In genomic region chr6:109690373-109690739, GRCh38 we compare ENCODE assay signal across 8 cellular contexts.
A peak's percentile ranks its signal among the peaks of the same experiment; 100 is the strongest.
DNase-seq lines count a peak whose midpoint lies in the region; ATAC-seq and TF ChIP-seq lines count a peak whose summit lies in the region.

No MANE protein-coding gene starts in this region.

- H3K4me1 Mint-ChIP-seq in dendritic cell treated with granulocyte-macrophage colony-stimulating factor and Interleukin-4, amounts not matched to agents 40 ng/mL and 50 ng/mL, for 4 days (ENCODE audit: low read depth), result peaks cover 42% of the 10 kb centered on the region

- no peaks in the 10 kb centered on the region for H3K27me3 Mint-ChIP-seq in dendritic cell treated with granulocyte-macrophage colony-stimulating factor and Interleukin-4, amounts not matched to agents 40 ng/mL and 50 ng/mL, for 4 days

- H3K4me3 Mint-ChIP-seq in dendritic cell treated with granulocyte-macrophage colony-stimulating factor and Interleukin-4, amounts not matched to agents 40 ng/mL and 50 ng/mL, for 4 days, result peak overlapping the region; percentile 85

- peaks cover 15% of the 10 kb centered on the region for H3K36me3 Mint-ChIP-seq in dendritic cell treated with granulocyte-macrophage colony-stimulating factor and Interleukin-4, amounts not matched to agents 40 ng/mL and 50 ng/mL, for 4 days (ENCODE audit: low read depth)

- no peak for TF ChIP-seq CTCF in GM13977 (IDR thresholded peaks at IDR 0.05; ENCODE audit: extremely low read depth, insufficient read depth, missing control alignments)

- peak overlapping the region; percentile 96 for H3K27ac Mint-ChIP-seq in dendritic cell treated with granulocyte-macrophage colony-stimulating factor and Interleukin-4, amounts not matched to agents 40 ng/mL and 50 ng/mL, for 4 days

- ATAC-seq in HG02763 (IDR thresholded peaks at IDR 0.05; ENCODE audit: unreplicated experiment), result peak; percentile 50

- in situ Hi-C loops in GM13977 (cut with MboI; ENCODE audit: low pct_unique_long_range_greater_than_20kb, low sequenced_read_pairs, unreplicated experiment), result loop anchor here (25.0 kb wide), 1 partner anchor 178 kb away; no protein-coding TSS in a partner anchor

- intact Hi-C loops in dendritic cell treated with granulocyte-macrophage colony-stimulating factor and Interleukin-4, amounts not matched to agents 40 ng/mL and 50 ng/mL, for 4 days (cut with micrococcal nuclease), result loop anchor here (5.0 kb wide), 1 partner anchor 248 kb away; the partner anchor contains the start of genes PPIL6 and SMPD2

- peak; percentile 55 for DNase-seq in GM13977 (ENCODE audit: low spot score)
- peak; percentile 66 to 71 for DNase-seq in NCI-H1930 (lab: John Stamatoyannopoulos, UW)
- peak; percentile 59 for DNase-seq in activated CD4-positive, alpha-beta T cell treated with anti-CD3 and anti-CD28 coated beads, Interleukin-2, amount 50 U/mL, for 1 hour
- peak; percentile 53 for DNase-seq in medulla oblongata (ENCODE audit: extremely low spot score)
- DNase-seq in stimulated activated CD8-positive, alpha-beta memory T cell treated with anti-CD3 and anti-CD28 coated beads, Interleukin-15, amount 100 ng/mL, for 1 hour (ENCODE audit: low read depth), result peak; percentile 23
- DNase-seq in superior temporal gyrus (ENCODE audit: extremely low spot score), result no peak

- peaks cover 6% of the 10 kb centered on the region for H3K9me3 Mint-ChIP-seq in dendritic cell treated with granulocyte-macrophage colony-stimulating factor and Interleukin-4, amounts not matched to agents 40 ng/mL and 50 ng/mL, for 4 days
